ENCODE assay signal across 16 cellular contexts in genomic region chr3:56775356-56775914, GRCh38. TPM values are rescaled to one million over a fixed set of nuclear protein-coding genes. Genes with fewer than 3 reads are reported as not detected.
DNase-seq lines count a peak whose midpoint lies in the region; ATAC-seq and TF ChIP-seq lines count a peak whose summit lies in the region.
"Had no signal": no experiment of that assay in that cellular context is flagged by ENCODE, and none has a peak within 500 bp of the region (broad histone marks: within the 10 kb centered on the region; RNA-seq: fewer than 3 reads in every experiment).

No MANE protein-coding gene starts in this region.

- H3K4me3 ChIP-seq in MG63 = no peak overlapping the region

- H3K27me3 Mint-ChIP-seq in CD14-positive monocyte (ENCODE audit: low read depth in 3 of 3) (peaks cover 0 to 4% (median 0%) of the 10 kb centered on the region in 3 donors), HFFc6 (ENCODE audit: insufficient read depth) (peaks cover 3% of the 10 kb centered on the region)
- H3K27me3 Mint-ChIP-seq in central memory CD8-positive, alpha-beta T cell = no peaks in the 10 kb centered on the region
- no peaks in the 10 kb centered on the region for H3K27me3 Mint-ChIP-seq in naive thymus-derived CD8-positive, alpha-beta T cell
- no peaks in the 10 kb centered on the region for H3K27me3 Mint-ChIP-seq in stimulated activated naive B cell treated with anti-CD40 and anti-IgM and Interleukin-4, amounts not matched to agents 10 μg/mL and 1 μg/mL and 100 μg/mL, for 72 hours

- peak overlapping the region; percentile 62 to 78 for H3K4me3 Mint-ChIP-seq in CD14-positive monocyte
- H3K4me3 Mint-ChIP-seq in HFFc6 = peak overlapping the region; percentile 73
- H3K4me3 Mint-ChIP-seq in central memory CD8-positive, alpha-beta T cell = no peak overlapping the region
- H3K4me3 Mint-ChIP-seq in naive thymus-derived CD8-positive, alpha-beta T cell = peak overlapping the region; percentile 26 to 81 (median 66)
- H3K4me3 Mint-ChIP-seq in stimulated activated naive B cell treated with anti-CD40 and anti-IgM and Interleukin-4, amounts not matched to agents 10 μg/mL and 1 μg/mL and 100 μg/mL, for 72 hours = no peak overlapping the region

- no peaks in the 10 kb centered on the region for H3K9me3 ChIP-seq in MG63

- H3K9me3 Mint-ChIP-seq in CD14-positive monocyte = peaks cover 0 to 3% (median 0%) of the 10 kb centered on the region in 7 donors
- H3K9me3 Mint-ChIP-seq in HFFc6 = no peaks in the 10 kb centered on the region
- no peaks in the 10 kb centered on the region for H3K9me3 Mint-ChIP-seq in central memory CD8-positive, alpha-beta T cell
- peaks cover 0 to under 1% (median 0%) of the 10 kb centered on the region in 9 donors for H3K9me3 Mint-ChIP-seq in naive thymus-derived CD8-positive, alpha-beta T cell
- no peaks in the 10 kb centered on the region for H3K9me3 Mint-ChIP-seq in stimulated activated naive B cell treated with anti-CD40 and anti-IgM and Interleukin-4, amounts not matched to agents 10 μg/mL and 1 μg/mL and 100 μg/mL, for 72 hours

- H3K36me3 Mint-ChIP-seq in CD14-positive monocyte (peaks cover 36 to 40% of the 10 kb centered on the region in 2 donors), HFFc6 (ENCODE audit: low read depth) (no peaks in the 10 kb centered on the region; the same call in 1 of the 2 replicates)
- H3K36me3 Mint-ChIP-seq in central memory CD8-positive, alpha-beta T cell (ENCODE audit: insufficient read depth) = peaks cover 43% of the 10 kb centered on the region
- peaks cover 19 to 75% (median 31%) of the 10 kb centered on the region in 3 donors for H3K36me3 Mint-ChIP-seq in naive thymus-derived CD8-positive, alpha-beta T cell
- peaks cover 15 to 17% of the 10 kb centered on the region in 2 donors for H3K36me3 Mint-ChIP-seq in stimulated activated naive B cell treated with anti-CD40 and anti-IgM and Interleukin-4, amounts not matched to agents 10 μg/mL and 1 μg/mL and 100 μg/mL, for 72 hours

- POLR2A ChIA-PET in naive thymus-derived CD8-positive, alpha-beta T cell (lab: Charles Lee) = interaction anchor here (0.6 to 6.4 kb wide), 9 partner anchors 8 to 71 kb away, joined by 3 to 33 read pairs (median 4); no protein-coding TSS in a partner anchor

- intact Hi-C loops in CD14-positive monocyte (cut with micrococcal nuclease) = no loop called here

- no peak for TF ChIP-seq CTCF in CD14-positive monocyte (IDR thresholded peaks at IDR 0.05)
- no peak for TF ChIP-seq CTCF in HFFc6 (IDR thresholded peaks at IDR 0.05)

- no peaks in the 10 kb centered on the region for H3K27me3 ChIP-seq in MG63

- DNase-seq in CD14-positive monocyte (ENCODE audit: low spot score) = no peak
- peak; percentile 20 for DNase-seq in HFFc6
- DNase-seq in central memory CD8-positive, alpha-beta T cell (ENCODE audit: low spot score in 2 of 2) = no peak
- peak in 1 of 10 donors; percentile 33 for DNase-seq in naive thymus-derived CD8-positive, alpha-beta T cell
- no peak for DNase-seq in stimulated activated naive B cell treated with anti-CD40 and anti-IgM and Interleukin-4, amounts not matched to agents 10 μg/mL and 1 μg/mL and 100 μg/mL, for 72 hours
- DNase-seq in MG63 = no peak
- no peak for DNase-seq in NCI-H1048 (lab: John Stamatoyannopoulos, UW)
- DNase-seq: activated CD4-positive, CD25-positive, alpha-beta regulatory T cell treated with anti-CD3 and anti-CD28 coated beads, Interleukin-2, amount 50 U/mL, for 72 hours; activated effector memory CD4-positive, alpha-beta T cell treated with anti-CD3 and anti-CD28 coated beads, Interleukin-2, amount 50 U/mL, for 16 hours; cortex of kidney; foreskin melanocyte; GOT3; NCI-H1105 treated with DMSO at 0.1 percent for 48 hours; NCI-H774 had no signal

- H3K36me3 ChIP-seq in MG63 = no peaks in the 10 kb centered on the region

- H3K27ac Mint-ChIP-seq in CD14-positive monocyte (peak overlapping the region; percentile 61 to 94 (median 86)), HFFc6 (no peak overlapping the region; the same call in 1 of the 2 replicates)
- H3K27ac Mint-ChIP-seq in central memory CD8-positive, alpha-beta T cell (ENCODE audit: low read depth) = peak overlapping the region; percentile 49
- H3K27ac Mint-ChIP-seq in naive thymus-derived CD8-positive, alpha-beta T cell = peak overlapping the region in 9 of 10 donors; percentile 63 to 97 (median 85)
- no peak overlapping the region for H3K27ac Mint-ChIP-seq in stimulated activated naive B cell treated with anti-CD40 and anti-IgM and Interleukin-4, amounts not matched to agents 10 μg/mL and 1 μg/mL and 100 μg/mL, for 72 hours

- ATAC-seq in central memory CD8-positive, alpha-beta T cell (replicated peaks; ENCODE audit: extremely low read depth, poor library complexity, severe bottlenecking) = no peak
- ATAC-seq in naive thymus-derived CD8-positive, alpha-beta T cell = peak; percentile 31 to 42
- no peak for ATAC-seq in HG03571 (IDR thresholded peaks at IDR 0.05; ENCODE audit: unreplicated experiment)
- ATAC-seq in stimulated activated naive B cell treated with anti-CD40 and anti-IgM and Interleukin-4, amounts not matched to agents 10 μg/mL and 1 μg/mL and 100 μg/mL, for 72 hours (replicated peaks) = no peak
- ATAC-seq: SK-N-SH treated with all-trans-retinoic acid at 6 μM for 48 hours had no signal

- peaks cover 63% of the 10 kb centered on the region for H3K4me1 Mint-ChIP-seq in CD14-positive monocyte
- H3K4me1 Mint-ChIP-seq in HFFc6 (ENCODE audit: low read depth) = peaks cover 21% of the 10 kb centered on the region
- peaks cover 69% of the 10 kb centered on the region for H3K4me1 Mint-ChIP-seq in central memory CD8-positive, alpha-beta T cell
- peaks cover 42 to 90% (median 87%) of the 10 kb centered on the region in 4 donors for H3K4me1 Mint-ChIP-seq in naive thymus-derived CD8-positive, alpha-beta T cell
- peaks cover 14 to 41% of the 10 kb centered on the region in 2 donors for H3K4me1 Mint-ChIP-seq in stimulated activated naive B cell treated with anti-CD40 and anti-IgM and Interleukin-4, amounts not matched to agents 10 μg/mL and 1 μg/mL and 100 μg/mL, for 72 hours

RNA-seq across cellular contexts. Expression of gene ARHGEF3, which starts 26.3 kb away (rescaled TPM):
- 10 to 100 TPM; 22.6 to 29.5 TPM for polyA plus RNA-seq in CD14-positive monocyte
- total RNA-seq in HFFc6 (2021; fragmentation: NEBNext Ultra II Directional; extraction: Animal tissue kit (Norgen Biotek cat#: 25700)) = 1 to 10 TPM; 1.7 to 5.9 (median 2.4) TPM
- total RNA-seq in naive thymus-derived CD8-positive, alpha-beta T cell = 100 to 1,000 TPM; 118 to 123 TPM
- 100 to 1,000 TPM in 1 of 3 donors, 10 to 100 TPM in 2; 95.3 to 101 (median 96.9) TPM for polyA plus RNA-seq in naive thymus-derived CD8-positive, alpha-beta T cell
- 0.27 and 0.49 TPM in 2 replicates for total RNA-seq in MG63 (2014; rRNA removed; shearing (Covaris generic); ENCODE audit: low replicate concordance)

Comparison
In these comparisons a context has a peak if more than half of its experiments do, and no peak if none do; other contexts are left out.
1. H3K27ac Mint-ChIP-seq: peak in CD14-positive monocyte (7 of 7), central memory CD8-positive, alpha-beta T cell (single experiment) and naive thymus-derived CD8-positive, alpha-beta T cell (9 of 10); none in HFFc6 (single experiment) and stimulated activated naive B cell treated with anti-CD40 and anti-IgM and Interleukin-4, amounts not matched to agents 10 μg/mL and 1 μg/mL and 100 μg/mL, for 72 hours (single experiment).
2. H3K4me3 Mint-ChIP-seq: peak in CD14-positive monocyte (2 of 2), HFFc6 (single experiment) and naive thymus-derived CD8-positive, alpha-beta T cell (10 of 10); none in central memory CD8-positive, alpha-beta T cell (single experiment) and stimulated activated naive B cell treated with anti-CD40 and anti-IgM and Interleukin-4, amounts not matched to agents 10 μg/mL and 1 μg/mL and 100 μg/mL, for 72 hours (0 of 2).
3. ATAC-seq: peak in naive thymus-derived CD8-positive, alpha-beta T cell (2 of 2); none in central memory CD8-positive, alpha-beta T cell (single experiment), HG03571 (single experiment) and stimulated activated naive B cell treated with anti-CD40 and anti-IgM and Interleukin-4, amounts not matched to agents 10 μg/mL and 1 μg/mL and 100 μg/mL, for 72 hours (0 of 2).
4. RNA of gene ARHGEF3, which starts 26.3 kb away (total RNA-seq): 118 to 123 TPM in naive thymus-derived CD8-positive, alpha-beta T cell; 1.7 to 5.9 TPM in HFFc6 and 0.27 to 0.49 TPM in MG63; every median in the first group is over 10 times any median in the second.